24 cellular contexts compared by ENCODE assay signal in genomic region chr4:111675746-111676145, GRCh38.
"Had no signal": no experiment of that assay in that cellular context is flagged by ENCODE, and none has a peak within 500 bp of the region (broad histone marks: within the 10 kb centered on the region; RNA-seq: fewer than 3 reads in every experiment).

No MANE protein-coding gene starts in this region.

- H3K27me3 ChIP-seq: hepatocyte, ovary, right atrium auricular region, right lobe of liver, tibial nerve, uterus had no signal

- H3K9me3 Mint-ChIP-seq: stimulated activated memory B cell treated with anti-CD40 and anti-IgM and Interleukin-4, amounts not matched to agents 10 μg/mL and 1 μg/mL and 100 μg/mL, for 72 hours; stimulated activated naive CD8-positive, alpha-beta T cell treated with anti-CD3 and anti-CD28 coated beads, Interleukin-15, amount 100 ng/mL, for 72 hours; type B pancreatic cell had no signal

- H3K4me3 Mint-ChIP-seq: naive thymus-derived CD4-positive, alpha-beta T cell; natural killer cell treated with Interleukin-12 subunit alpha and Interleukin-12 subunit beta and Interleukin-15 and Interleukin-18, amount 100 ng/mL, for 72 hours; stimulated activated memory B cell treated with anti-CD40 and anti-IgM and Interleukin-4, amounts not matched to agents 10 μg/mL and 1 μg/mL and 100 μg/mL, for 72 hours; stimulated activated naive CD8-positive, alpha-beta T cell treated with anti-CD3 and anti-CD28 coated beads, Interleukin-15, amount 100 ng/mL, for 72 hours; type B pancreatic cell had no signal

- H2AFZ ChIP-seq: hepatocyte had no signal

- DNase-seq: left colon; left ventricle myocardium inferior; midbrain; mucosa of descending colon; naive thymus-derived CD4-positive, alpha-beta T cell; ovary; right lobe of liver; stimulated activated CD4-positive, alpha-beta T cell treated with anti-CD3 and anti-CD28 coated beads, Interleukin-1b, Interleukin-23, amount 100 ng/mL, for 48 hours; stimulated activated CD4-positive, alpha-beta T cell treated with anti-CD3 and anti-CD28 coated beads, Interleukin-2, amount 100 ng/mL, for 48 hours; stimulated activated CD4-positive, alpha-beta T cell treated with anti-CD3 and anti-CD28 coated beads, Interleukin-4, amount 100 ng/mL, for 4 hours; stimulated activated CD8-positive, alpha-beta memory T cell treated with anti-CD3 and anti-CD28 coated beads, Interleukin-4, amount 100 ng/mL, for 48 hours; stimulated activated naive CD4-positive, alpha-beta T cell treated with Interleukin-2 at 50 U/mL for 16 hours; stimulated activated naive CD8-positive, alpha-beta T cell treated with anti-CD3 and anti-CD28 coated beads, Interleukin-15, amount 100 ng/mL, for 72 hours; substantia nigra; uterus had no signal

- H3K4me1 Mint-ChIP-seq: stimulated activated memory B cell treated with anti-CD40 and anti-IgM and Interleukin-4, amounts not matched to agents 10 μg/mL and 1 μg/mL and 100 μg/mL, for 72 hours; stimulated activated naive CD8-positive, alpha-beta T cell treated with anti-CD3 and anti-CD28 coated beads, Interleukin-15, amount 100 ng/mL, for 72 hours had no signal

- H3K27ac ChIP-seq: hepatocyte, left ventricle myocardium inferior, ovary, right atrium auricular region, right lobe of liver had no signal

- H3K9me3 ChIP-seq: left ventricle myocardium inferior, mucosa of descending colon, ovary, right atrium auricular region, right lobe of liver, tibial nerve, uterus had no signal

- H3K4me1 ChIP-seq: right atrium auricular region, right lobe of liver, tibial nerve, uterus had no signal

- H3K36me3 ChIP-seq: left ventricle myocardium inferior, ovary, right atrium auricular region, right lobe of liver, tibial nerve, uterus had no signal

- H3K79me2 ChIP-seq: hepatocyte had no signal

- H3K4me2 ChIP-seq: hepatocyte, smooth muscle cell had no signal

- H3K4me3 ChIP-seq: hepatocyte, left ventricle myocardium inferior, lung, mucosa of descending colon, ovary, right atrium auricular region, right lobe of liver, smooth muscle cell, tibial nerve, uterus had no signal

- ATAC-seq: left colon; mucosa of descending colon; naive thymus-derived CD4-positive, alpha-beta T cell; natural killer cell treated with Interleukin-12 subunit alpha and Interleukin-12 subunit beta and Interleukin-15 and Interleukin-18, amount 100 ng/mL, for 72 hours; right lobe of liver; stimulated activated memory B cell treated with anti-CD40 and anti-IgM and Interleukin-4, amounts not matched to agents 10 μg/mL and 1 μg/mL and 100 μg/mL, for 72 hours; stimulated activated naive CD8-positive, alpha-beta T cell treated with anti-CD3 and anti-CD28 coated beads, Interleukin-15, amount 100 ng/mL, for 72 hours had no signal

- H3K36me3 Mint-ChIP-seq: naive thymus-derived CD4-positive, alpha-beta T cell; natural killer cell treated with Interleukin-12 subunit alpha and Interleukin-12 subunit beta and Interleukin-15 and Interleukin-18, amount 100 ng/mL, for 72 hours; stimulated activated memory B cell treated with anti-CD40 and anti-IgM and Interleukin-4, amounts not matched to agents 10 μg/mL and 1 μg/mL and 100 μg/mL, for 72 hours; type B pancreatic cell had no signal

- H3K27me3 Mint-ChIP-seq: naive thymus-derived CD4-positive, alpha-beta T cell; natural killer cell treated with Interleukin-12 subunit alpha and Interleukin-12 subunit beta and Interleukin-15 and Interleukin-18, amount 100 ng/mL, for 72 hours; progenitor cell of endocrine pancreas; stimulated activated memory B cell treated with anti-CD40 and anti-IgM and Interleukin-4, amounts not matched to agents 10 μg/mL and 1 μg/mL and 100 μg/mL, for 72 hours; stimulated activated naive CD8-positive, alpha-beta T cell treated with anti-CD3 and anti-CD28 coated beads, Interleukin-15, amount 100 ng/mL, for 72 hours had no signal

- H3K27ac Mint-ChIP-seq: naive thymus-derived CD4-positive, alpha-beta T cell; natural killer cell treated with Interleukin-12 subunit alpha and Interleukin-12 subunit beta and Interleukin-15 and Interleukin-18, amount 100 ng/mL, for 72 hours; progenitor cell of endocrine pancreas; stimulated activated memory B cell treated with anti-CD40 and anti-IgM and Interleukin-4, amounts not matched to agents 10 μg/mL and 1 μg/mL and 100 μg/mL, for 72 hours; stimulated activated naive CD8-positive, alpha-beta T cell treated with anti-CD3 and anti-CD28 coated beads, Interleukin-15, amount 100 ng/mL, for 72 hours; type B pancreatic cell had no signal
